In genomic region chr20:62430311-62430853, GRCh38 we compare ENCODE assay signal across 1 cellular context.
A peak's percentile ranks its signal among the peaks of the same experiment; 100 is the strongest.
TF ChIP-seq lines count a peak whose summit lies in the region.

No MANE protein-coding gene starts in this region.

TF ChIP-seq in HepG2, 621 proteins besides CTCF, POLR2A, EP300 and RAD21 (continued from another document and continues in another):
- TF ChIP-seq ZBTB37 (CRISPR knock-in tag; IDR thresholded peaks at IDR 0.05) (no peak), ZNF577 (CRISPR knock-in tag; IDR thresholded peaks at IDR 0.05; ENCODE audit: borderline replicate concordance, low read depth) (no peak), POLR2AphosphoS2 (IDR thresholded peaks at IDR 0.05; ENCODE audit: low read depth, low read length) (no peak), ARNT2 (CRISPR knock-in tag; IDR thresholded peaks at IDR 0.05; ENCODE audit: low read depth) (no peak), ZNF460 (CRISPR knock-in tag; IDR thresholded peaks at IDR 0.05; ENCODE audit: borderline replicate concordance) (no peak), POLR2AphosphoS5 (IDR thresholded peaks at IDR 0.05; ENCODE audit: low read depth, low read length) (no peak), SOX6 (IDR thresholded peaks at IDR 0.05) (no peak), SOX6 (CRISPR knock-in tag; IDR thresholded peaks at IDR 0.05) (peak; percentile 70), ZNF383 (CRISPR knock-in tag; IDR thresholded peaks at IDR 0.05; ENCODE audit: borderline replicate concordance) (no peak), UBTF (CRISPR knock-in tag; IDR thresholded peaks at IDR 0.05) (no peak), PRDM4 (CRISPR knock-in tag; IDR thresholded peaks at IDR 0.05; ENCODE audit: borderline replicate concordance) (no peak), NCOA1 (CRISPR knock-in tag; IDR thresholded peaks at IDR 0.05) (no peak), ZNF614 (CRISPR knock-in tag; IDR thresholded peaks at IDR 0.05; ENCODE audit: borderline replicate concordance) (no peak), TRIM22 (IDR thresholded peaks at IDR 0.05) (no peak), ZNF816 (CRISPR knock-in tag; IDR thresholded peaks at IDR 0.05; ENCODE audit: borderline replicate concordance) (no peak), TAF1 (CRISPR knock-in tag; IDR thresholded peaks at IDR 0.05) (no peak), ZUFSP (CRISPR knock-in tag; IDR thresholded peaks at IDR 0.05; ENCODE audit: borderline replicate concordance) (no peak), PRMT3 (CRISPR knock-in tag; IDR thresholded peaks at IDR 0.05; ENCODE audit: borderline replicate concordance, low read depth) (no peak), ZNF687 (CRISPR knock-in tag; IDR thresholded peaks at IDR 0.05) (peak; percentile 20; the same call in 1 of the 2 replicates), RFX5 (IDR thresholded peaks at IDR 0.05; ENCODE audit: low read depth, low read length) (no peak), ZNF367 (CRISPR knock-in tag; IDR thresholded peaks at IDR 0.05; ENCODE audit: borderline replicate concordance) (no peak), HNRNPL (IDR thresholded peaks at IDR 0.05; ENCODE audit: low read depth, low read length) (peak; percentile 80), SIX4 (CRISPR knock-in tag; IDR thresholded peaks at IDR 0.05) (no peak), ZNF570 (CRISPR knock-in tag; IDR thresholded peaks at IDR 0.05; ENCODE audit: borderline replicate concordance) (no peak), RFX3 (CRISPR knock-in tag; IDR thresholded peaks at IDR 0.05) (no peak), ZNF337 (CRISPR knock-in tag; IDR thresholded peaks at IDR 0.05; ENCODE audit: borderline replicate concordance, low read depth) (no peak), SP1 (IDR thresholded peaks at IDR 0.05) (no peak), SP1 (CRISPR knock-in tag; IDR thresholded peaks at IDR 0.05) (no peak), KDM1A (CRISPR knock-in tag; IDR thresholded peaks at IDR 0.05) (no peak), ZNF567 (CRISPR knock-in tag; IDR thresholded peaks at IDR 0.05; ENCODE audit: borderline replicate concordance) (no peak), STAT6 (CRISPR knock-in tag; IDR thresholded peaks at IDR 0.05; ENCODE audit: borderline replicate concordance) (no peak), KAT8 (CRISPR knock-in tag; IDR thresholded peaks at IDR 0.05) (no peak), SNAI1 (CRISPR knock-in tag; IDR thresholded peaks at IDR 0.05; ENCODE audit: borderline replicate concordance) (no peak), ZZZ3 (CRISPR knock-in tag; IDR thresholded peaks at IDR 0.05; ENCODE audit: borderline replicate concordance) (no peak), PITX1 (CRISPR knock-in tag; IDR thresholded peaks at IDR 0.05) (peak; percentile 89), ZNF142 (CRISPR knock-in tag; IDR thresholded peaks at IDR 0.05) (no peak), TOE1 (CRISPR knock-in tag; IDR thresholded peaks at IDR 0.05) (no peak), BCL6 (CRISPR knock-in tag; IDR thresholded peaks at IDR 0.05) (0 out of 2 replicates have a peak, but pooled peaks have one; percentile 41), CBFB (CRISPR knock-in tag; IDR thresholded peaks at IDR 0.05) (no peak), ZNF138 (CRISPR knock-in tag; IDR thresholded peaks at IDR 0.05; ENCODE audit: low read depth) (no peak), MZF1 (CRISPR knock-in tag; IDR thresholded peaks at IDR 0.05; ENCODE audit: borderline replicate concordance) (no peak), AKAP8 (CRISPR knock-in tag; IDR thresholded peaks at IDR 0.05) (no peak)
